ENCODE assay signal across 8 cellular contexts in the genomic region with DNA sequence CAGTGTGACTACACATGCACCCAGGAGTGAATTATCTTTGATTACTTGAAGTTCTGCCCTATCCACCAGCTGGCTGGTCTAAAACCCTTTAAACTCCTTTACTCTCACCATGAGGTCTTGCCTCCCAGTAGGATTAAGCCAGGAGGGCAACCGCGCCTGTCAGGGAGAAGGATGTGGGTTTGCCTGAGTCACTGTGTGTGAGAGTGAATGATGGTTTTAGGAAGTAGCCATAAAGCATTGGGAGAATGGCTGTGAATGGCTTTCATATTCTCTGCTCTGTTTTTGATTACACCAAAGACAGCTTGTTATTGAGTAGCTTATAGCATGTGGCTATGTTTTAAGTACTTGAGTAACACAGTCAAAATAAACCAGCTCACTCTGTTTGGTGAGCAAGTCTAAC.
DNase-seq lines count a peak whose midpoint lies in the region; ATAC-seq, FAIRE-seq and TF ChIP-seq lines count a peak whose summit lies in the region.

No MANE protein-coding gene starts in this region.

- H2AFZ ChIP-seq in GM23338: peak overlapping the region; percentile 78; the same call in 1 of the 2 replicates
- H2AFZ ChIP-seq in osteoblast (ENCODE audit: low read length): no peak overlapping the region

- H3K4me3 Mint-ChIP-seq in GM23338 (no peak overlapping the region), MCF 10A (ENCODE audit: unreplicated experiment) (no peak overlapping the region)

- no peak for TF ChIP-seq EP300 in ovary (IDR thresholded peaks at IDR 0.05)

- H3K9me3 ChIP-seq in osteoblast (ENCODE audit: low read depth, low read length): no peaks in the 10 kb centered on the region
- no peaks in the 10 kb centered on the region for H3K9me3 ChIP-seq in kidney (ENCODE audit: control insufficient read depth in 1 of 2, low read length in 2 of 2)
- no peaks in the 10 kb centered on the region for H3K9me3 ChIP-seq in ovary

- H4K20me1 ChIP-seq in GM23338 (replicated peaks; ENCODE audit: insufficient read depth) (no peaks in the 10 kb centered on the region), osteoblast (ENCODE audit: insufficient read depth, low read length) (no peaks in the 10 kb centered on the region)

- no peak for TF ChIP-seq POLR2A in ovary (IDR thresholded peaks at IDR 0.05)

- no peak for FAIRE-seq in kidney (lab: Jason Lieb, UNC)

- DNase-seq in GM23338 (ENCODE audit: low spot score) (no peak), NCI-H345 treated with DMSO at 0.1 percent for 48 hours (lab: John Stamatoyannopoulos, UW; ENCODE audit: unreplicated experiment) (peak; percentile 66), MCF 10A (ENCODE audit: unreplicated experiment) (peak; percentile 86), osteoblast (ENCODE audit: insufficient read length, low spot score, missing footprints) (no peak), kidney (no peak), ovary (no peak)

- CTCF ChIA-PET in MCF 10A (lab: Yijun Ruan, JAX): interaction anchor here (0.6 kb wide), 2 partner anchors 233 to 491 kb away, joined by 3 read pairs; no protein-coding TSS in a partner anchor

- H3K4me2 ChIP-seq in GM23338 (no peak overlapping the region), osteoblast (ENCODE audit: insufficient read depth, low read length) (peak overlapping the region; percentile 15)

- H3K4me3 ChIP-seq in GM23338 (no peak overlapping the region), osteoblast (ENCODE audit: insufficient read depth, low read length) (no peak overlapping the region), kidney (ENCODE audit: low read length in 2 of 2) (no peak overlapping the region), ovary (no peak overlapping the region)

- no peaks in the 10 kb centered on the region for H3K9me3 Mint-ChIP-seq in GM23338
- no peaks in the 10 kb centered on the region for H3K9me3 Mint-ChIP-seq in MCF 10A (ENCODE audit: unreplicated experiment)

- H3K36me3 ChIP-seq in GM23338 (ENCODE audit: insufficient read depth): no peaks in the 10 kb centered on the region
- H3K36me3 ChIP-seq in osteoblast (ENCODE audit: insufficient read depth, low read length): no peaks in the 10 kb centered on the region
- H3K36me3 ChIP-seq in kidney (ENCODE audit: control insufficient read depth in 1 of 2, insufficient read depth in 2 of 2, low read length in 2 of 2): no peaks in the 10 kb centered on the region
- no peaks in the 10 kb centered on the region for H3K36me3 ChIP-seq in ovary

- no peaks in the 10 kb centered on the region for H3K27me3 Mint-ChIP-seq in GM23338 (ENCODE audit: insufficient read depth, low read depth, poor library complexity)
- no peaks in the 10 kb centered on the region for H3K27me3 Mint-ChIP-seq in MCF 10A (ENCODE audit: insufficient read depth, unreplicated experiment)

- POLR2A ChIA-PET in MCF 10A (lab: Yijun Ruan, JAX): interaction anchor here (0.7 to 3.5 kb wide), 5 partner anchors 9 to 475 kb away, joined by 3 to 11 read pairs (median 3); no protein-coding TSS in a partner anchor

- TF ChIP-seq CTCF in GM23338 (conservative IDR thresholded peaks at IDR 0.05; ENCODE audit: low read depth in 2 of 2): no peak
- TF ChIP-seq CTCF in MCF 10A (IDR thresholded peaks at IDR 0.05; ENCODE audit: unreplicated experiment): no peak
- no peak for TF ChIP-seq CTCF in osteoblast (IDR thresholded peaks at IDR 0.05; ENCODE audit: extremely low read depth, low read depth, low read length)
- TF ChIP-seq CTCF in kidney (IDR thresholded peaks at IDR 0.05; ENCODE audit: borderline replicate concordance, extremely low read depth, insufficient read depth): no peak
- TF ChIP-seq CTCF in ovary (IDR thresholded peaks at IDR 0.05): no peak

- H3K9me2 ChIP-seq in GM23338 (ENCODE audit: insufficient read depth): no peaks in the 10 kb centered on the region

- H3F3A ChIP-seq in GM23338 (replicated peaks; ENCODE audit: low read depth): no peaks in the 10 kb centered on the region

- BruUV-seq in MCF 10A (replicated peaks; lab: Mats Ljungman, UMichigan): no TSS peak

- no peaks in the 10 kb centered on the region for H3K79me2 ChIP-seq in GM23338 (replicated peaks; ENCODE audit: insufficient read depth)
- H3K79me2 ChIP-seq in osteoblast (ENCODE audit: insufficient read depth, low read length): no peaks in the 10 kb centered on the region

- H3K36me3 Mint-ChIP-seq in GM23338 (ENCODE audit: low read depth) (no peaks in the 10 kb centered on the region), MCF 10A (ENCODE audit: insufficient read depth, unreplicated experiment) (peaks cover 8% of the 10 kb centered on the region)

- H3K27ac ChIP-seq in GM23338 (ENCODE audit: low read depth): 0 out of 2 replicates have a peak overlapping the region, but pooled peaks have one; percentile 39
- peak overlapping the region; percentile 70 for H3K27ac ChIP-seq in osteoblast (ENCODE audit: low read depth, low read length)
- no peak overlapping the region for H3K27ac ChIP-seq in kidney (ENCODE audit: low read depth in 2 of 2, low read length in 2 of 2)
- no peak overlapping the region for H3K27ac ChIP-seq in ovary

- H3K9ac ChIP-seq in kidney (ENCODE audit: low read length in 2 of 2): no peak overlapping the region

- H3K4me1 Mint-ChIP-seq in GM23338 (peaks cover 12% of the 10 kb centered on the region), MCF 10A (ENCODE audit: insufficient read depth, unreplicated experiment) (peaks cover 83% of the 10 kb centered on the region)

- H3K4me1 ChIP-seq in GM23338 (ENCODE audit: insufficient read depth) (no peaks in the 10 kb centered on the region), osteoblast (ENCODE audit: insufficient read depth, low read length) (peaks cover 42% of the 10 kb centered on the region), kidney (ENCODE audit: control insufficient read depth in 1 of 2, insufficient read depth in 1 of 2, low read depth in 1 of 2, low read length in 2 of 2) (no peaks in the 10 kb centered on the region), ovary (ENCODE audit: insufficient read depth) (peaks cover 1% of the 10 kb centered on the region)

- WGBS in ovary, 3 donors: 91 to 95% (median 92%) methylated on average over 2 of the region's 2 CpGs

- no peaks in the 10 kb centered on the region for H3K27me3 ChIP-seq in GM23338 (ENCODE audit: insufficient read depth)
- H3K27me3 ChIP-seq in osteoblast (ENCODE audit: insufficient read depth, low read length): no peaks in the 10 kb centered on the region
- H3K27me3 ChIP-seq in ovary: no peaks in the 10 kb centered on the region

- intact Hi-C loops in MCF 10A (cut with micrococcal nuclease): loop anchor here (10.0 kb wide), 1 partner anchor 490 kb away; no protein-coding TSS in a partner anchor
- intact Hi-C loops in kidney (cut with DNase I): no loop called here
- intact Hi-C loops in ovary (cut with DNase I): no loop called here

- ATAC-seq in GM23338 (no peak), HG02981 (IDR thresholded peaks at IDR 0.05; ENCODE audit: unreplicated experiment) (no peak), HG03565 (IDR thresholded peaks at IDR 0.05; ENCODE audit: unreplicated experiment) (no peak)

- H3K27ac Mint-ChIP-seq in GM23338 (no peak overlapping the region), MCF 10A (ENCODE audit: low read depth, unreplicated experiment) (peak overlapping the region; percentile 90)

TF ChIP-seq in GM23338, 12 proteins besides CTCF, POLR2A, EP300 and RAD21 (continues in another document):
- TF ChIP-seq, protein P1, sequence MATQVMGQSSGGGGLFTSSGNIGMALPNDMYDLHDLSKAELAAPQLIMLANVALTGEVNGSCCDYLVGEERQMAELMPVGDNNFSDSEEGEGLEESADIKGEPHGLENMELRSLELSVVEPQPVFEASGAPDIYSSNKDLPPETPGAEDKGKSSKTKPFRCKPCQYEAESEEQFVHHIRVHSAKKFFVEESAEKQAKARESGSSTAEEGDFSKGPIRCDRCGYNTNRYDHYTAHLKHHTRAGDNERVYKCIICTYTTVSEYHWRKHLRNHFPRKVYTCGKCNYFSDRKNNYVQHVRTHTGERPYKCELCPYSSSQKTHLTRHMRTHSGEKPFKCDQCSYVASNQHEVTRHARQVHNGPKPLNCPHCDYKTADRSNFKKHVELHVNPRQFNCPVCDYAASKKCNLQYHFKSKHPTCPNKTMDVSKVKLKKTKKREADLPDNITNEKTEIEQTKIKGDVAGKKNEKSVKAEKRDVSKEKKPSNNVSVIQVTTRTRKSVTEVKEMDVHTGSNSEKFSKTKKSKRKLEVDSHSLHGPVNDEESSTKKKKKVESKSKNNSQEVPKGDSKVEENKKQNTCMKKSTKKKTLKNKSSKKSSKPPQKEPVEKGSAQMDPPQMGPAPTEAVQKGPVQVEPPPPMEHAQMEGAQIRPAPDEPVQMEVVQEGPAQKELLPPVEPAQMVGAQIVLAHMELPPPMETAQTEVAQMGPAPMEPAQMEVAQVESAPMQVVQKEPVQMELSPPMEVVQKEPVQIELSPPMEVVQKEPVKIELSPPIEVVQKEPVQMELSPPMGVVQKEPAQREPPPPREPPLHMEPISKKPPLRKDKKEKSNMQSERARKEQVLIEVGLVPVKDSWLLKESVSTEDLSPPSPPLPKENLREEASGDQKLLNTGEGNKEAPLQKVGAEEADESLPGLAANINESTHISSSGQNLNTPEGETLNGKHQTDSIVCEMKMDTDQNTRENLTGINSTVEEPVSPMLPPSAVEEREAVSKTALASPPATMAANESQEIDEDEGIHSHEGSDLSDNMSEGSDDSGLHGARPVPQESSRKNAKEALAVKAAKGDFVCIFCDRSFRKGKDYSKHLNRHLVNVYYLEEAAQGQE (IDR thresholded peaks at IDR 0.05; ENCODE audit: unreplicated experiment): no peak
- no peak for TF ChIP-seq NANOG (IDR thresholded peaks at IDR 0.05; ENCODE audit: borderline replicate concordance)
- TF ChIP-seq ZNF114 (CRISPR knock-in tag; IDR thresholded peaks at IDR 0.05): no peak
- TF ChIP-seq STAT1 (IDR thresholded peaks at IDR 0.05; ENCODE audit: unreplicated experiment): no peak

Comparison
In these comparisons a context has a peak if more than half of its experiments do, and no peak if none do; other contexts are left out.
1. DNase-seq: peak in NCI-H345 treated with DMSO at 0.1 percent for 48 hours (single experiment) and MCF 10A (single experiment); none in GM23338 (single experiment), osteoblast (single experiment), kidney (single experiment) and ovary (0 of 5).
2. H3K27ac ChIP-seq: peak in GM23338 (single experiment) and osteoblast (single experiment); none in kidney (0 of 2) and ovary (0 of 2).